Comparison of ENCODE assay signal across 23 cellular contexts in genomic region chr13:113325779-113326178, GRCh38. TPM values are rescaled to one million over a fixed set of nuclear protein-coding genes. Genes with fewer than 3 reads are reported as not detected.
"Had no signal": no experiment of that assay in that cellular context is flagged by ENCODE, and none has a peak within 500 bp of the region (broad histone marks: within the 10 kb centered on the region; RNA-seq: fewer than 3 reads in every experiment).

No MANE protein-coding gene starts in this region.

- ATAC-seq: left ventricle myocardium superior had no signal

- H3K9me3 ChIP-seq: esophagus squamous epithelium, lower lobe of right lung, pancreas, stomach, thyroid gland, vagina had no signal

- H3K4me2 ChIP-seq: smooth muscle cell had no signal

- H3K27ac ChIP-seq: coronary artery, esophagus squamous epithelium, lower lobe of right lung, pancreas, stomach, thyroid gland, vagina had no signal

- H3K4me3 ChIP-seq: coronary artery, esophagus squamous epithelium, lower lobe of right lung, pancreas, smooth muscle cell, stomach, thyroid gland, vagina had no signal

- H3K4me1 ChIP-seq: lower lobe of right lung, pancreas, stomach, thyroid gland, vagina had no signal

- H3K27me3 ChIP-seq: esophagus squamous epithelium, pancreas, stomach, thyroid gland, vagina had no signal

- DNase-seq: dermis blood vessel endothelial cell; effector memory CD4-positive, alpha-beta T cell; erythroblast; esophagus squamous epithelium; foreskin melanocyte; left ventricle myocardium superior; lower lobe of right lung; naive thymus-derived CD8-positive, alpha-beta T cell; nephron progenitor cell; occipital lobe; pancreas; stimulated activated CD4-positive, alpha-beta T cell treated with anti-CD3 and anti-CD28 coated beads, Interleukin-12 subunit alpha, Interleukin-12 subunit beta, amount 100 ng/mL, for 4 hours; stimulated activated CD4-positive, alpha-beta T cell treated with anti-CD3 and anti-CD28 coated beads, Interleukin-1b, Interleukin-23, amount 100 ng/mL, for 48 hours; stimulated activated CD4-positive, alpha-beta T cell treated with anti-CD3 and anti-CD28 coated beads, Interleukin-4, amount 100 ng/mL, for 1 hour; stimulated activated CD8-positive, alpha-beta memory T cell treated with anti-CD3 and anti-CD28 coated beads, Interleukin-4, amount 100 ng/mL, for 48 hours; stimulated activated naive CD4-positive, alpha-beta T cell treated with Interleukin-2 at 50 U/mL for 16 hours; stomach; thyroid gland; trophoblast cell had no signal

RNA-seq across cellular contexts. Expression of gene GRTP1, which starts 38.2 kb away (rescaled TPM):
- total RNA-seq: myocyte; naive thymus-derived CD8-positive, alpha-beta T cell had no signal
- polyA plus RNA-seq: naive thymus-derived CD8-positive, alpha-beta T cell had no signal
